Comparison of ENCODE assay signal across 9 cellular contexts in the genomic region with DNA sequence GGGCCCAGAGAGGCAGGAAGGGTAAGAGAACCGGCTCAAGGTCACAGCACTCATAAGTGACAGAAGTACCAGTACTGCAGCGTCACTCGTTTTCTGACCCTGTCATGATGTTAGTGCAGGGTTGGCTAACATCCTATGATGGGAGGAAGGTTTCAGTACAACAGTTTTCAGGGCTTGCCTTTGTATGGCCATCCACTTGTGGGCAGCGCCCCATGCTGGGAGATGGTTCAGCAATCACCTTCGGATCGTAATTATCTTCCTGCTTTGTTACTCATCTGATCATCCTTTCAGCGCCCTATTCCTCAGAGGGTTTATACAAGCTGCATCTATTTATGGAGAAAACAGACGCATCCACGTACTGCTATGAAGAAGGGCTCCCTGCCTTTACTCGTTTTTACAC. TPM values are rescaled to one million over a fixed set of nuclear protein-coding genes. Genes with fewer than 3 reads are reported as not detected.
DNase-seq lines count a peak whose midpoint lies in the region; ATAC-seq and TF ChIP-seq lines count a peak whose summit lies in the region.
"Had no signal": no experiment of that assay in that cellular context is flagged by ENCODE, and none has a peak within 500 bp of the region (broad histone marks: within the 10 kb centered on the region; RNA-seq: fewer than 3 reads in every experiment).

No MANE protein-coding gene starts in this region.

- H3K4me3 ChIP-seq in AG09309 (ENCODE audit: control insufficient read depth, low read depth, low read length) (peak overlapping the region; percentile 96), NB4 (ENCODE audit: low read depth, low read length) (no peak overlapping the region), mesendoderm (ENCODE audit: low read length) (no peak overlapping the region), H7 (ENCODE audit: insufficient read depth, low read depth, low read length) (no peak overlapping the region)

- peak overlapping the region; percentile 97 for H3K4me3 Mint-ChIP-seq in chondrocyte (ENCODE audit: unreplicated experiment)

- no peak overlapping the region for H2AK5ac ChIP-seq in mesendoderm (ENCODE audit: low read length)

- H2BK15ac ChIP-seq in mesendoderm (replicated peaks; ENCODE audit: low read depth) = no peak overlapping the region

- no peak overlapping the region for H4K5ac ChIP-seq in mesendoderm (ENCODE audit: low read length)

- H3K27me3 ChIP-seq in mesendoderm (ENCODE audit: insufficient read depth, low read length, poor library complexity) (no peaks in the 10 kb centered on the region), H7 (ENCODE audit: control insufficient read depth, insufficient read depth, low read length) (no peaks in the 10 kb centered on the region)

- H3K18ac ChIP-seq in mesendoderm (ENCODE audit: low read length) = peak overlapping the region; percentile 64

- H3K4ac ChIP-seq in mesendoderm (ENCODE audit: low read depth, low read length) = no peak overlapping the region

- H3K79me2 ChIP-seq in mesendoderm (ENCODE audit: control insufficient read depth, insufficient read depth, low read length) = peaks cover 45% of the 10 kb centered on the region

- DNase-seq in AG09309 (ENCODE audit: low read depth) (no peak), NB4 (ENCODE audit: low read depth) (peak; percentile 35), chondrocyte (ENCODE audit: low spot score) (no peak), mesendoderm (peak; percentile 60), H7 (no peak)
- no peak for DNase-seq in activated CD4-positive, alpha-beta T cell treated with anti-CD3 and anti-CD28 coated beads for 4 hours
- DNase-seq: activated B cell treated with CpG ODN at 0.5 μM for 24 hours had no signal

- peak overlapping the region; percentile 46 for H3K9ac ChIP-seq in mesendoderm (ENCODE audit: low read length)

- no peaks in the 10 kb centered on the region for H3K27me3 Mint-ChIP-seq in chondrocyte (ENCODE audit: low read depth)

- H3K36me3 Mint-ChIP-seq in chondrocyte (ENCODE audit: low read depth) = peaks cover 11% of the 10 kb centered on the region

- TF ChIP-seq CTCF in AG09309 (IDR thresholded peaks at IDR 0.05; ENCODE audit: control insufficient read depth, insufficient read depth, low read depth, low read length, missing control alignments) (no peak), NB4 (IDR thresholded peaks at IDR 0.05; ENCODE audit: low read depth, low read length) (no peak), chondrocyte (IDR thresholded peaks at IDR 0.05) (peak; percentile 62)

- H2BK120ac ChIP-seq in mesendoderm (ENCODE audit: low read depth, low read length) = no peak overlapping the region

- ATAC-seq in HG03025 (IDR thresholded peaks at IDR 0.05; ENCODE audit: low FRiP score, unreplicated experiment) (no peak), HG02571 (IDR thresholded peaks at IDR 0.05; ENCODE audit: unreplicated experiment) (no peak)

- H3K27ac ChIP-seq in mesendoderm (ENCODE audit: low read depth, low read length) = no peak overlapping the region

- H3K56ac ChIP-seq in mesendoderm (ENCODE audit: low read length) = peak overlapping the region; percentile 63

- H3K4me2 ChIP-seq in mesendoderm (ENCODE audit: low read length) = peak overlapping the region; percentile 43

- peak overlapping the region; percentile 80 for H3K27ac Mint-ChIP-seq in chondrocyte (ENCODE audit: unreplicated experiment)
- H3K27ac Mint-ChIP-seq: activated B cell treated with CpG ODN at 0.5 μM for 24 hours had no signal

- peaks cover 21% of the 10 kb centered on the region for H3K79me1 ChIP-seq in mesendoderm (ENCODE audit: low read length)

- H2BK5ac ChIP-seq in mesendoderm (ENCODE audit: low read length) = no peak overlapping the region

- peaks cover 58% of the 10 kb centered on the region for H3K4me1 Mint-ChIP-seq in chondrocyte (ENCODE audit: low read depth)

- H3K4me1 ChIP-seq in mesendoderm (ENCODE audit: control insufficient read depth, low read depth, low read length) = peaks cover 15% of the 10 kb centered on the region

- no peaks in the 10 kb centered on the region for H3K9me3 Mint-ChIP-seq in chondrocyte (ENCODE audit: low read depth)
- H3K9me3 Mint-ChIP-seq: activated B cell treated with CpG ODN at 0.5 μM for 24 hours had no signal

- no peak for TF ChIP-seq POLR2A in NB4 (IDR thresholded peaks at IDR 0.05; ENCODE audit: extremely low read depth, insufficient read length)

- H3K23ac ChIP-seq in mesendoderm (ENCODE audit: low read length) = no peak overlapping the region

- H4K8ac ChIP-seq in mesendoderm (ENCODE audit: low read depth, low read length) = no peak overlapping the region

- no CpG with 5 or more reads among the region's 10 CpGs for WGBS in mesendoderm (ENCODE audit: extremely low coverage, insufficient coverage, low lambda C conversion rate)

- no peaks in the 10 kb centered on the region for H3K36me3 ChIP-seq in mesendoderm (ENCODE audit: control insufficient read depth, insufficient read depth, low read length)
- H3K36me3 ChIP-seq in H7 (replicated peaks; ENCODE audit: control insufficient read depth, insufficient read depth, low read length) = peaks cover 2% of the 10 kb centered on the region

RNA-seq across cellular contexts. Expression of a gene that starts 2.4 kb away (rescaled TPM):
- total RNA-seq in chondrocyte = 316 to 411 TPM (median 409 TPM) in 3 replicates
- polyA plus RNA-seq in mesendoderm (2013, experiment 1 of 2) = 38.5 TPM
- 38.3 TPM for polyA plus RNA-seq in mesendoderm (2013, experiment 2 of 2)
- 31.1 and 41.4 TPM in 2 replicates for total RNA-seq in H7 (2014; rRNA removed; shearing (Covaris generic))

Comparison
In these comparisons a context has a peak if more than half of its experiments do, and no peak if none do; other contexts are left out.
1. DNase-seq: peak in NB4 (single experiment) and mesendoderm (single experiment); none in AG09309 (single experiment), chondrocyte (single experiment), H7 (single experiment) and activated CD4-positive, alpha-beta T cell treated with anti-CD3 and anti-CD28 coated beads for 4 hours (0 of 2).